In the genomic region with DNA sequence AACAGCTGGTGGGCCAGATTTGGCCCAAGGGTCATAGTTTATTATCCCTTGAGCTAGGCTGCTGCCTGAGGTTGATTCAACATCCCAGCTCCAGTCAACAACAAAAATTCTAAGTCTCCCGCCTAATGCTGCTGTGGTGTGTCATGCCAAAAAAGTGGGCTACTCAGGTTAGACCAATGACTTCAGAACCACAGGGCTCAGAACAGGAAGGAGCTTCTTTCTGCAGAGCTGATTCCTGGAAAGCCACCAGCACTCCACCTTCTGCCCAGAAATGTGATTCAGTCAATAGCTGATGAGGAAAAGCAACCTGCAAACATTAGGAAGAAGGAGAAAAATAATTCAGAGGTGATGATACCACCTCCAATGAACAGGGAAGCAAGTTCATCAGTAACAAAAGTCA, we compare ENCODE assay signal across 28 cellular contexts. TPM values are rescaled to one million over a fixed set of nuclear protein-coding genes. Genes with fewer than 3 reads are reported as not detected.
DNase-seq lines count a peak whose midpoint lies in the region; ATAC-seq and TF ChIP-seq lines count a peak whose summit lies in the region.
"Had no signal": no experiment of that assay in that cellular context is flagged by ENCODE, and none has a peak within 500 bp of the region (broad histone marks: within the 10 kb centered on the region; RNA-seq: fewer than 3 reads in every experiment).

No MANE protein-coding gene starts in this region.

- no peak for DNase-seq in activated CD4-positive, alpha-beta T cell treated with anti-CD3 and anti-CD28 coated beads, Interleukin-2, amount 10 ng/mL, durations not matched to agents 7 days and 5 days
- DNase-seq in activated CD4-positive, alpha-beta T cell treated with anti-CD3 and anti-CD28 coated beads for 36 hours = no peak
- peak; percentile 6 for DNase-seq in H9
- no peak for DNase-seq in WTC11 (ENCODE audit: low spot score)
- peak; percentile 17 for DNase-seq in osteocyte (ENCODE audit: extremely low spot score, unreplicated experiment)
- DNase-seq in dorsolateral prefrontal cortex = no peak
- no peak for DNase-seq in foreskin keratinocyte
- no peak for DNase-seq in Kasumi-1 (lab: John Stamatoyannopoulos, UW)
- DNase-seq: DMS153; DND-41; H7; MV-4-11; NCI-H1105; NCI-H146; NCI-H1930; NCI-H2107; NCI-H524; NCI-H748 treated with DMSO at 0.1 percent for 48 hours; NK-92 treated with Interleukin-12 subunit alpha and Interleukin-12 subunit beta, amount 100 ng/mL, for 24 hours; PC-9; SJCRH30 had no signal

- no peak overlapping the region for H3T11ph ChIP-seq in H9 (ENCODE audit: low read length)

- no peak overlapping the region for H2BK5ac ChIP-seq in H9 (ENCODE audit: insufficient read length, low read length)

- H4K20me1 ChIP-seq in H9 (ENCODE audit: control insufficient read depth, insufficient read depth, insufficient read length) = no peaks in the 10 kb centered on the region

- H2BK15ac ChIP-seq in H9 (ENCODE audit: low read depth, low read length) = no peak overlapping the region

- no peak overlapping the region for H2BK20ac ChIP-seq in H9 (ENCODE audit: low read depth, low read length, poor library complexity, severe bottlenecking)

- H2AK5ac ChIP-seq in H9 (ENCODE audit: insufficient read length, low read length) = no peak overlapping the region

- H3K4me1 Mint-ChIP-seq in activated CD4-positive, alpha-beta T cell treated with anti-CD3 and anti-CD28 coated beads, Interleukin-2, amount 10 ng/mL, durations not matched to agents 7 days and 5 days = peaks cover 15% of the 10 kb centered on the region
- H3K4me1 Mint-ChIP-seq in activated CD4-positive, alpha-beta T cell treated with anti-CD3 and anti-CD28 coated beads for 36 hours = peaks cover 2% of the 10 kb centered on the region
- H3K4me1 Mint-ChIP-seq in H9 (peaks cover 37 to 53% of the 10 kb centered on the region in 2 experiments), WTC11 (peaks cover 67% of the 10 kb centered on the region), osteocyte (ENCODE audit: unreplicated experiment) (peaks cover 14% of the 10 kb centered on the region)
- H3K4me1 Mint-ChIP-seq: CD4-positive, CD25-positive, alpha-beta regulatory T cell had no signal

- no peak overlapping the region for H4K91ac ChIP-seq in H9 (ENCODE audit: insufficient read length, low read depth, low read length)

- H3K56ac ChIP-seq in H9 (ENCODE audit: insufficient read length, low read depth, low read length) = no peak overlapping the region

- no peak overlapping the region for H3K14ac ChIP-seq in H9 (ENCODE audit: insufficient read depth, low read length)

- no peak overlapping the region for H3K18ac ChIP-seq in H9 (ENCODE audit: insufficient read length, low read depth, low read length)

- H4K5ac ChIP-seq in H9 (ENCODE audit: insufficient read length, low read depth, low read length) = no peak overlapping the region

- H3K4me2 ChIP-seq in H9 (ENCODE audit: insufficient read depth, insufficient read length, low read length) = no peak overlapping the region
- H3K4me2 ChIP-seq: PC-9 had no signal

- intact Hi-C loops in activated CD4-positive, alpha-beta T cell treated with anti-CD3 and anti-CD28 coated beads for 36 hours (cut with DNase I, micrococcal nuclease) = no loop called here
- intact Hi-C loops in dorsolateral prefrontal cortex (cut with DNase I) = loop anchor here in 1 of 2 donors (2.0 to 10.0 kb wide), 3 partner anchors 61 to 511 kb away; partner anchors contain the start of gene FAM124A

- H3K4me1 ChIP-seq in H9 (ENCODE audit: insufficient read depth, low read length) = peaks cover 5% of the 10 kb centered on the region; the same call in 1 of the 2 replicates
- H3K4me1 ChIP-seq in foreskin keratinocyte = no peaks in the 10 kb centered on the region
- H3K4me1 ChIP-seq: SJCRH30 had no signal

- no peaks in the 10 kb centered on the region for H3K9me3 Mint-ChIP-seq in activated CD4-positive, alpha-beta T cell treated with anti-CD3 and anti-CD28 coated beads, Interleukin-2, amount 10 ng/mL, durations not matched to agents 7 days and 5 days
- no peaks in the 10 kb centered on the region for H3K9me3 Mint-ChIP-seq in activated CD4-positive, alpha-beta T cell treated with anti-CD3 and anti-CD28 coated beads for 36 hours (ENCODE audit: low read depth)
- H3K9me3 Mint-ChIP-seq in H9 = no peaks in the 10 kb centered on the region
- no peaks in the 10 kb centered on the region for H3K9me3 Mint-ChIP-seq in WTC11
- no peaks in the 10 kb centered on the region for H3K9me3 Mint-ChIP-seq in osteocyte (ENCODE audit: unreplicated experiment)

- H2AFZ ChIP-seq in H9 (ENCODE audit: low read length) = no peak overlapping the region
- H2AFZ ChIP-seq: PC-9 had no signal

- no peak overlapping the region for H3K4ac ChIP-seq in H9 (ENCODE audit: low read depth, low read length)

- H3K9ac ChIP-seq in H9 (ENCODE audit: extremely low read depth, insufficient read length, low read length) = no peak overlapping the region

- H3K27ac ChIP-seq in H9 (ENCODE audit: insufficient read length, low read depth, low read length) = no peak overlapping the region
- peak overlapping the region in 8 of 59 donors; percentile 8 to 99 (median 46) for H3K27ac ChIP-seq in dorsolateral prefrontal cortex
- H3K27ac ChIP-seq in foreskin keratinocyte = no peak overlapping the region
- H3K27ac ChIP-seq: HL-60, PC-9, SJCRH30 had no signal

- peak overlapping the region; percentile 57 for H3K27ac Mint-ChIP-seq in activated CD4-positive, alpha-beta T cell treated with anti-CD3 and anti-CD28 coated beads, Interleukin-2, amount 10 ng/mL, durations not matched to agents 7 days and 5 days
- no peak overlapping the region for H3K27ac Mint-ChIP-seq in activated CD4-positive, alpha-beta T cell treated with anti-CD3 and anti-CD28 coated beads for 36 hours
- H3K27ac Mint-ChIP-seq in H9 (peak overlapping the region in 2 of 3 experiments; percentile 6 to 59; a peak in 3 of 7 replicates), WTC11 (0 out of 2 replicates have a peak overlapping the region, but pooled peaks have one; percentile 39), osteocyte (ENCODE audit: unreplicated experiment) (no peak overlapping the region)
- H3K27ac Mint-ChIP-seq: CD4-positive, CD25-positive, alpha-beta regulatory T cell had no signal

- TF ChIP-seq CTCF in H9 (conservative IDR thresholded peaks at IDR 0.05) (no peak), WTC11 (IDR thresholded peaks at IDR 0.05) (no peak), osteocyte (IDR thresholded peaks at IDR 0.05) (no peak), dorsolateral prefrontal cortex (IDR thresholded peaks at IDR 0.05 in 54 of 56, conservative IDR thresholded peaks at IDR 0.05 in 2 of 56; ENCODE audit: low read depth in 1 of 56, partially characterized antibody in 56 of 56) (no peak), foreskin keratinocyte (conservative IDR thresholded peaks at IDR 0.05) (no peak)

- no peak overlapping the region for H3K4me3 ChIP-seq in dorsolateral prefrontal cortex
- H3K4me3 ChIP-seq: PC-9, SJCRH30 had no signal

- no peaks in the 10 kb centered on the region for H3K23me2 ChIP-seq in H9 (ENCODE audit: insufficient read length, low read depth, low read length, poor library complexity, severe bottlenecking)

- no peaks in the 10 kb centered on the region for H3K79me1 ChIP-seq in H9 (ENCODE audit: insufficient read depth, low read depth, low read length, poor library complexity, severe bottlenecking)

- H2BK120ac ChIP-seq in H9 (ENCODE audit: low read depth, low read length, poor library complexity, severe bottlenecking) = no peak overlapping the region

- no peaks in the 10 kb centered on the region for H3K27me3 Mint-ChIP-seq in activated CD4-positive, alpha-beta T cell treated with anti-CD3 and anti-CD28 coated beads, Interleukin-2, amount 10 ng/mL, durations not matched to agents 7 days and 5 days
- H3K27me3 Mint-ChIP-seq in activated CD4-positive, alpha-beta T cell treated with anti-CD3 and anti-CD28 coated beads for 36 hours = no peaks in the 10 kb centered on the region
- H3K27me3 Mint-ChIP-seq in H9 (ENCODE audit: low read depth) = no peaks in the 10 kb centered on the region
- H3K27me3 Mint-ChIP-seq in WTC11 (ENCODE audit: low read depth) = no peaks in the 10 kb centered on the region
- no peaks in the 10 kb centered on the region for H3K27me3 Mint-ChIP-seq in osteocyte (ENCODE audit: unreplicated experiment)

- no peaks in the 10 kb centered on the region for H3K9me3 ChIP-seq in H9 (ENCODE audit: control insufficient read depth, low read depth, low read length)
- H3K9me3 ChIP-seq: SJCRH30 had no signal

- H3K36me3 Mint-ChIP-seq in activated CD4-positive, alpha-beta T cell treated with anti-CD3 and anti-CD28 coated beads, Interleukin-2, amount 10 ng/mL, durations not matched to agents 7 days and 5 days (ENCODE audit: low read depth) = no peaks in the 10 kb centered on the region
- H3K36me3 Mint-ChIP-seq in activated CD4-positive, alpha-beta T cell treated with anti-CD3 and anti-CD28 coated beads for 36 hours (ENCODE audit: low read depth) = no peaks in the 10 kb centered on the region
- H3K36me3 Mint-ChIP-seq in H9 (ENCODE audit: insufficient read depth in 1 of 3, low read depth in 3 of 3) (peaks cover 31 to 47% (median 46%) of the 10 kb centered on the region in 3 experiments), WTC11 (peaks cover 31% of the 10 kb centered on the region), osteocyte (ENCODE audit: unreplicated experiment) (no peaks in the 10 kb centered on the region)
- H3K36me3 Mint-ChIP-seq: CD4-positive, CD25-positive, alpha-beta regulatory T cell had no signal

- no peaks in the 10 kb centered on the region for H3K79me2 ChIP-seq in H9 (ENCODE audit: insufficient read depth, low read length)

- no peak for ATAC-seq in activated CD4-positive, alpha-beta T cell treated with anti-CD3 and anti-CD28 coated beads for 36 hours
- no peak for ATAC-seq in WTC11
- no peak for ATAC-seq in foreskin keratinocyte
- ATAC-seq: Right ventricle myocardium inferior, SK-N-SH treated with all-trans-retinoic acid at 6 μM for 48 hours had no signal

- no CpG with 5 or more reads among the region's 1 CpG for WGBS in H9 (ENCODE audit: extremely low coverage, insufficient read length, low lambda C conversion rate)

- no peaks in the 10 kb centered on the region for H3K27me3 ChIP-seq in H9 (ENCODE audit: insufficient read depth, low read length)
- no peaks in the 10 kb centered on the region for H3K27me3 ChIP-seq in dorsolateral prefrontal cortex
- H3K27me3 ChIP-seq in foreskin keratinocyte = peaks cover 15% of the 10 kb centered on the region
- H3K27me3 ChIP-seq: SJCRH30 had no signal

- H2BK12ac ChIP-seq in H9 (ENCODE audit: insufficient read length, low read depth, low read length) = no peak overlapping the region

- H3K4me3 Mint-ChIP-seq in activated CD4-positive, alpha-beta T cell treated with anti-CD3 and anti-CD28 coated beads, Interleukin-2, amount 10 ng/mL, durations not matched to agents 7 days and 5 days = no peak overlapping the region
- no peak overlapping the region for H3K4me3 Mint-ChIP-seq in activated CD4-positive, alpha-beta T cell treated with anti-CD3 and anti-CD28 coated beads for 36 hours
- H3K4me3 Mint-ChIP-seq in H9 (no peak overlapping the region), WTC11 (no peak overlapping the region), osteocyte (ENCODE audit: unreplicated experiment) (no peak overlapping the region)
- H3K4me3 Mint-ChIP-seq: CD4-positive, CD25-positive, alpha-beta regulatory T cell had no signal

- CTCF ChIA-PET in activated CD4-positive, alpha-beta T cell treated with anti-CD3 and anti-CD28 coated beads, Interleukin-2, amount 10 ng/mL, durations not matched to agents 7 days and 5 days (lab: Charles Lee) = interaction anchor here (1.0 to 1.4 kb wide), 2 partner anchors 158 to 163 kb away, joined by 4 to 7 read pairs; no protein-coding TSS in a partner anchor
- CTCF ChIA-PET in activated CD4-positive, alpha-beta T cell treated with anti-CD3 and anti-CD28 coated beads for 36 hours (lab: Charles Lee) = interaction anchor here (1.0 to 1.8 kb wide), 4 partner anchors 10 to 514 kb away, joined by 3 to 13 read pairs (median 4); no protein-coding TSS in a partner anchor
- CTCF ChIA-PET in WTC11 (lab: Charles Lee) = interaction anchor here (0.7 to 2.0 kb wide), 7 partner anchors 22 to 514 kb away, joined by 3 to 6 read pairs (median 3); no protein-coding TSS in a partner anchor

- POLR2A ChIA-PET in activated CD4-positive, alpha-beta T cell treated with anti-CD3 and anti-CD28 coated beads, Interleukin-2, amount 10 ng/mL, durations not matched to agents 7 days and 5 days (lab: Charles Lee) = no interaction called here
- POLR2A ChIA-PET in activated CD4-positive, alpha-beta T cell treated with anti-CD3 and anti-CD28 coated beads for 36 hours (lab: Charles Lee) = no interaction called here
- POLR2A ChIA-PET in WTC11 (lab: Charles Lee) = interaction anchor here (0.7 kb wide), 1 partner anchor 987 kb away, joined by 3 read pairs; no protein-coding TSS in a partner anchor

- H3K23ac ChIP-seq in H9 (ENCODE audit: insufficient read length, low read depth, low read length) = no peak overlapping the region

- H4K8ac ChIP-seq in H9 (replicated peaks; ENCODE audit: insufficient read length, low read depth, low read length) = no peak overlapping the region

RNA-seq across cellular contexts. Expression of gene SERPINE3, which starts 56.1 kb away (rescaled TPM):
- not detected for total RNA-seq in activated CD4-positive, alpha-beta T cell treated with anti-CD3 and anti-CD28 coated beads, Interleukin-2, amount 10 ng/mL, durations not matched to agents 7 days and 5 days
- not detected for total RNA-seq in activated CD4-positive, alpha-beta T cell treated with anti-CD3 and anti-CD28 coated beads for 36 hours
- 0.18 TPM in 1 of 2 replicates, not detected in the other for total RNA-seq in H9 (2021)
- 0.16 to 0.64 TPM (median 0.59 TPM) in 3 replicates for total RNA-seq in WTC11 (2021)
- total RNA-seq in osteocyte = not detected in 2 replicates
- 1 to 10 TPM in 6 of 120 experiments, under 1 TPM in 63, not detected in 51; 0.20 to 2.0 (median 0.52) TPM for total RNA-seq in dorsolateral prefrontal cortex
- not detected in 2 replicates for total RNA-seq in foreskin keratinocyte
- polyA plus RNA-seq in foreskin keratinocyte = not detected in 2 replicates
- total RNA-seq: A172; CD4-positive, CD25-positive, alpha-beta regulatory T cell; PC-9; Right ventricle myocardium inferior; RPMI7951; SJCRH30 had no signal
- polyA plus RNA-seq: BJ; CD4-positive, CD25-positive, alpha-beta regulatory T cell had no signal

Comparison
In these comparisons a context has a peak if more than half of its experiments do, and no peak if none do; other contexts are left out.
1. H3K27ac Mint-ChIP-seq: peak in activated CD4-positive, alpha-beta T cell treated with anti-CD3 and anti-CD28 coated beads, Interleukin-2, amount 10 ng/mL, durations not matched to agents 7 days and 5 days (single experiment), H9 (2 of 3) and WTC11 (single experiment); none in activated CD4-positive, alpha-beta T cell treated with anti-CD3 and anti-CD28 coated beads for 36 hours (single experiment) and osteocyte (single experiment).
2. DNase-seq: peak in H9 (single experiment) and osteocyte (single experiment); none in activated CD4-positive, alpha-beta T cell treated with anti-CD3 and anti-CD28 coated beads, Interleukin-2, amount 10 ng/mL, durations not matched to agents 7 days and 5 days (single experiment), activated CD4-positive, alpha-beta T cell treated with anti-CD3 and anti-CD28 coated beads for 36 hours (single experiment), WTC11 (single experiment), dorsolateral prefrontal cortex (0 of 10), foreskin keratinocyte (0 of 2) and Kasumi-1 (0 of 2).